Comparison of ENCODE assay signal across 8 cellular contexts in genomic region chr19:39407394-39407643, GRCh38. TPM values are rescaled to one million over a fixed set of nuclear protein-coding genes. Genes with fewer than 3 reads are reported as not detected.
DNase-seq lines count a peak whose midpoint lies in the region; ATAC-seq and TF ChIP-seq lines count a peak whose summit lies in the region.

No MANE protein-coding gene starts in this region.

- intact Hi-C loops in MCF 10A (cut with micrococcal nuclease): no loop called here

- no peak overlapping the region for H4K5ac ChIP-seq in mesendoderm (ENCODE audit: low read length)

- H3K79me2 ChIP-seq in mesendoderm (ENCODE audit: control insufficient read depth, insufficient read depth, low read length): peaks cover 21% of the 10 kb centered on the region

- H3K4me3 Mint-ChIP-seq in activated naive CD4-positive, alpha-beta T cell treated with anti-CD3 and anti-CD28 coated beads, Interleukin-2, amount 50 U/mL, for 24 hours: peak overlapping the region; percentile 95
- H3K4me3 Mint-ChIP-seq in MCF 10A (ENCODE audit: unreplicated experiment): peak overlapping the region; percentile 94

- no TSS peak for BruUV-seq in MCF 10A (replicated peaks; lab: Mats Ljungman, UMichigan)

- no peak overlapping the region for H4K8ac ChIP-seq in mesendoderm (ENCODE audit: low read depth, low read length)

- H3K36me3 Mint-ChIP-seq in activated naive CD4-positive, alpha-beta T cell treated with anti-CD3 and anti-CD28 coated beads, Interleukin-2, amount 50 U/mL, for 24 hours: peaks cover 11% of the 10 kb centered on the region
- peaks cover 65% of the 10 kb centered on the region for H3K36me3 Mint-ChIP-seq in MCF 10A (ENCODE audit: insufficient read depth, unreplicated experiment)

- peak overlapping the region; percentile 25 for H3K27ac ChIP-seq in mesendoderm (ENCODE audit: low read depth, low read length)

- peak overlapping the region; percentile 9 for H3K18ac ChIP-seq in mesendoderm (ENCODE audit: low read length)

- TF ChIP-seq CTCF in MCF 10A (IDR thresholded peaks at IDR 0.05; ENCODE audit: unreplicated experiment): no peak

- no peak overlapping the region for H2BK120ac ChIP-seq in mesendoderm (ENCODE audit: low read depth, low read length)

- peak overlapping the region; percentile 97 for H3K4me3 ChIP-seq in mesendoderm (ENCODE audit: low read length)

- no peak for ATAC-seq in GM18907 (IDR thresholded peaks at IDR 0.05; ENCODE audit: unreplicated experiment)
- no peak for ATAC-seq in HG03342 (IDR thresholded peaks at IDR 0.05; ENCODE audit: unreplicated experiment)

- peak overlapping the region; percentile 82 for H3K4me2 ChIP-seq in mesendoderm (ENCODE audit: low read length)

- H3K36me3 ChIP-seq in mesendoderm (ENCODE audit: control insufficient read depth, insufficient read depth, low read length): no peaks in the 10 kb centered on the region

- H3K4me1 ChIP-seq in mesendoderm (ENCODE audit: control insufficient read depth, low read depth, low read length): peaks cover 14% of the 10 kb centered on the region

- WGBS in mesendoderm (ENCODE audit: extremely low coverage, insufficient coverage, low lambda C conversion rate): no CpG with 5 or more reads among the region's 14 CpGs

- H3K27me3 ChIP-seq in mesendoderm (ENCODE audit: insufficient read depth, low read length, poor library complexity): no peaks in the 10 kb centered on the region

- POLR2A ChIA-PET in MCF 10A (lab: Yijun Ruan, JAX): interaction anchor here (0.6 to 4.3 kb wide), 8 partner anchors 10 to 1309 kb away, joined by 3 to 121 read pairs (median 9); partner anchors contain the start of genes MED29, PAF1, RPS16 and SUPT5H

- no peak overlapping the region for H2AK5ac ChIP-seq in mesendoderm (ENCODE audit: low read length)

- H2BK5ac ChIP-seq in mesendoderm (ENCODE audit: low read length): peak overlapping the region; percentile 62

- H3K9ac ChIP-seq in mesendoderm (ENCODE audit: low read length): peak overlapping the region; percentile 99

- H3K23ac ChIP-seq in mesendoderm (ENCODE audit: low read length): peak overlapping the region; percentile 94

- H3K79me1 ChIP-seq in mesendoderm (ENCODE audit: low read length): no peaks in the 10 kb centered on the region

- peaks cover 53% of the 10 kb centered on the region for H3K4me1 Mint-ChIP-seq in activated naive CD4-positive, alpha-beta T cell treated with anti-CD3 and anti-CD28 coated beads, Interleukin-2, amount 50 U/mL, for 24 hours
- peaks cover 32% of the 10 kb centered on the region for H3K4me1 Mint-ChIP-seq in MCF 10A (ENCODE audit: insufficient read depth, unreplicated experiment)

- no peaks in the 10 kb centered on the region for H3K9me3 Mint-ChIP-seq in activated naive CD4-positive, alpha-beta T cell treated with anti-CD3 and anti-CD28 coated beads, Interleukin-2, amount 50 U/mL, for 24 hours
- no peaks in the 10 kb centered on the region for H3K9me3 Mint-ChIP-seq in MCF 10A (ENCODE audit: unreplicated experiment)

- CTCF ChIA-PET in MCF 10A (lab: Yijun Ruan, JAX): interaction anchor here (0.7 to 1.9 kb wide), 3 partner anchors 9 to 34 kb away, joined by 4 to 12 read pairs (median 6); no protein-coding TSS in a partner anchor

- H2BK15ac ChIP-seq in mesendoderm (replicated peaks; ENCODE audit: low read depth): no peak overlapping the region

- no peaks in the 10 kb centered on the region for H3K27me3 Mint-ChIP-seq in activated naive CD4-positive, alpha-beta T cell treated with anti-CD3 and anti-CD28 coated beads, Interleukin-2, amount 50 U/mL, for 24 hours
- H3K27me3 Mint-ChIP-seq in MCF 10A (ENCODE audit: insufficient read depth, unreplicated experiment): no peaks in the 10 kb centered on the region

- DNase-seq in activated naive CD4-positive, alpha-beta T cell treated with anti-CD3 and anti-CD28 coated beads, Interleukin-2, amount 50 U/mL, for 16 hours: no peak
- DNase-seq in MCF 10A (ENCODE audit: unreplicated experiment): no peak
- no peak for DNase-seq in mesendoderm
- peak; percentile 85 for DNase-seq in ureter (ENCODE audit: low spot score)
- DNase-seq in SIG-M5 (lab: John Stamatoyannopoulos, UW): no peak

- H3K27ac Mint-ChIP-seq in activated naive CD4-positive, alpha-beta T cell treated with anti-CD3 and anti-CD28 coated beads, Interleukin-2, amount 50 U/mL, for 24 hours: peak overlapping the region; percentile 89
- peak overlapping the region; percentile 92 for H3K27ac Mint-ChIP-seq in MCF 10A (ENCODE audit: low read depth, unreplicated experiment)

- peak overlapping the region; percentile 27 for H3K4ac ChIP-seq in mesendoderm (ENCODE audit: low read depth, low read length)

- H3K56ac ChIP-seq in mesendoderm (ENCODE audit: low read length): peak overlapping the region; percentile 97

RNA-seq across cellular contexts. Expression of gene ZFP36, which starts 0.7 kb away (rescaled TPM):
- total RNA-seq in MCF 10A (2022) (83.7 and 98.4 TPM in 2 replicates), ureter (230 TPM)
- 13.9 TPM for polyA plus RNA-seq in mesendoderm (2013, experiment 1 of 2)
- polyA plus RNA-seq in mesendoderm (2013, experiment 2 of 2): 13.7 TPM

RNA-seq across cellular contexts. Expression of gene PLEKHG2, which starts 5.2 kb away (rescaled TPM):
- total RNA-seq in MCF 10A (2022): 19.2 and 19.6 TPM in 2 replicates
- polyA plus RNA-seq in mesendoderm (2013, experiment 1 of 2): 52.8 TPM
- polyA plus RNA-seq in mesendoderm (2013, experiment 2 of 2): 49.8 TPM
- 38.8 TPM for total RNA-seq in ureter

RNA-seq across cellular contexts. Expression of gene MED29, which starts 16.1 kb away (rescaled TPM):
- total RNA-seq in MCF 10A (2022) (24.3 and 31.7 TPM in 2 replicates), ureter (51.8 TPM)
- 29.0 TPM for polyA plus RNA-seq in mesendoderm (2013, experiment 1 of 2)
- 27.7 TPM for polyA plus RNA-seq in mesendoderm (2013, experiment 2 of 2)

RNA-seq across cellular contexts. Expression of gene PAF1, which starts 16.4 kb away (rescaled TPM):
- total RNA-seq in MCF 10A (2022): 47.0 and 48.5 TPM in 2 replicates
- polyA plus RNA-seq in mesendoderm (2013, experiment 1 of 2): 36.9 TPM
- polyA plus RNA-seq in mesendoderm (2013, experiment 2 of 2): 36.2 TPM
- 36.9 TPM for total RNA-seq in ureter

RNA-seq across cellular contexts. Expression of gene RPS16, which starts 28.4 kb away (rescaled TPM):
- 2,837 and 2,909 TPM in 2 replicates for total RNA-seq in MCF 10A (2022)
- 4,239 TPM for polyA plus RNA-seq in mesendoderm (2013, experiment 1 of 2)
- polyA plus RNA-seq in mesendoderm (2013, experiment 2 of 2): 4,455 TPM
- 2,118 TPM for total RNA-seq in ureter
